In the genomic region with DNA sequence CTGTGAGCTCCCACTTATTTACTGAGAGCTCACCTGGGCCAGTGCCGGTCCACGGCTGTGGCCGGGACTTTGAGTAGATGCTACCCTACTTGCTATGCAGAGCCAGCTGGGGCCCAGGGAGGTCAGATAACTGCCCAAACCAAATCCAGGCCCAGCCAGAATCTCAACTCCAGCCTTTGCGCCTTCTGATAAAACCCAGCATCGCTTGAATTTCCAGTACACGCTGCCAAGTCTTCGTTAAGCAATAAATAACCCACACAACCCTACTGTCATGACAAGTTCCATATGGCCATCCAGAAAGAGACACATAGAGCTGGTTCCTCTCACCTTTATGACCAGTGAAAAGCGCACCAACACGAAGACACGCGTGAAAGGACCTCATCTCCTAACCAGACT, we compare ENCODE assay signal across 9 cellular contexts. TPM values are rescaled to one million over a fixed set of nuclear protein-coding genes. Genes with fewer than 3 reads are reported as not detected.
A peak's percentile ranks its signal among the peaks of the same experiment; 100 is the strongest.
DNase-seq lines count a peak whose midpoint lies in the region; ATAC-seq and TF ChIP-seq lines count a peak whose summit lies in the region.
"Not testable (repeated sequence)": the region's sequence is repeated elsewhere in the genome, so short reads cannot be mapped to it uniquely, and the experiment has no call there.
"Had no signal": no experiment of that assay in that cellular context is flagged by ENCODE, and none has a peak within 500 bp of the region (broad histone marks: within the 10 kb centered on the region; RNA-seq: fewer than 3 reads in every experiment).

No MANE protein-coding gene starts in this region.

- POLR2A ChIA-PET in CD8-positive, alpha-beta T cell (lab: Charles Lee) = not testable (repeated sequence)

- not testable (repeated sequence) for H3K27me3 ChIP-seq in CD8-positive, alpha-beta T cell (ENCODE audit: insufficient read depth, low read length); endodermal cell (ENCODE audit: control insufficient read depth, insufficient read depth, low read length, poor library complexity, severe bottlenecking); right atrium auricular region; ovary

- H3K27ac Mint-ChIP-seq in CD8-positive, alpha-beta T cell = peak overlapping the region; percentile 45
- H3K27ac Mint-ChIP-seq in T-helper 2 cell treated with Interferon-gamma antibody and Interleukin-4, amounts not matched to agents 5 μg/mL and 100 μg/mL, for 36 hours = peak overlapping the region; percentile 60
- not testable (repeated sequence) for H3K27ac Mint-ChIP-seq in endodermal cell

- 91 to 100% methylated on average over 4 to 11 of the region's 11 CpGs for whole genome bisulfite sequencing in endodermal cell (ENCODE audit: insufficient coverage in 1 of 2, insufficient read length in 1 of 2), 2 experiments
- 18 to 25% (median 23%) methylated on average over 11 of the region's 11 CpGs for WGBS in ovary, 3 donors
- WGBS in urinary bladder = 27% methylated on average over 11 of the region's 11 CpGs

- H3K27ac ChIP-seq in CD8-positive, alpha-beta T cell (ENCODE audit: low read depth, low read length); endodermal cell (ENCODE audit: low read depth, low read length): not testable (repeated sequence)
- peak overlapping the region; percentile 70 to 87 for H3K27ac ChIP-seq in right atrium auricular region
- H3K27ac ChIP-seq in ovary = peak overlapping the region; percentile 8 to 28
- peak overlapping the region; percentile 18 for H3K27ac ChIP-seq in urinary bladder (ENCODE audit: low read depth)

- H3K9me3 ChIP-seq in CD8-positive, alpha-beta T cell (ENCODE audit: low read length); endodermal cell (ENCODE audit: control insufficient read depth, low read length); right atrium auricular region; ovary: not testable (repeated sequence)

- not testable (repeated sequence) for TF ChIP-seq EP300 in ovary (IDR thresholded peaks at IDR 0.05)

- not testable (repeated sequence) for TF ChIP-seq CTCF in CD8-positive, alpha-beta T cell (IDR thresholded peaks at IDR 0.05); LNCaP clone FGC (IDR thresholded peaks at IDR 0.05; ENCODE audit: control insufficient read depth, extremely low read depth, insufficient read depth); endodermal cell (conservative IDR thresholded peaks at IDR 0.05); right atrium auricular region (IDR thresholded peaks at IDR 0.05); ovary (IDR thresholded peaks at IDR 0.05)

- not testable (repeated sequence) for H3K4me1 ChIP-seq in CD8-positive, alpha-beta T cell (ENCODE audit: insufficient read depth, low read length); endodermal cell (ENCODE audit: control insufficient read depth, insufficient read depth, low read length); urinary bladder (ENCODE audit: insufficient read depth)
- H3K4me1 ChIP-seq in right atrium auricular region (peaks cover 0 to 41% of the 10 kb centered on the region in 2 donors), ovary (ENCODE audit: insufficient read depth) (peaks cover 14% of the 10 kb centered on the region)

- H3K9me3 Mint-ChIP-seq in CD8-positive, alpha-beta T cell; T-helper 2 cell treated with Interferon-gamma antibody and Interleukin-4, amounts not matched to agents 5 μg/mL and 100 μg/mL, for 36 hours; activated T-cell treated with anti-CD3 and anti-CD28 coated beads, Interleukin-2, amount 50 U/mL, for 4 hours; endodermal cell: not testable (repeated sequence)

- peaks cover 12% of the 10 kb centered on the region for H3K36me3 Mint-ChIP-seq in CD8-positive, alpha-beta T cell
- H3K36me3 Mint-ChIP-seq in T-helper 2 cell treated with Interferon-gamma antibody and Interleukin-4, amounts not matched to agents 5 μg/mL and 100 μg/mL, for 36 hours (ENCODE audit: low read depth) = peaks cover 20% of the 10 kb centered on the region
- H3K36me3 Mint-ChIP-seq in activated T-cell treated with anti-CD3 and anti-CD28 coated beads, Interleukin-2, amount 50 U/mL, for 4 hours (ENCODE audit: insufficient read depth) = peaks cover 21% of the 10 kb centered on the region
- peaks cover 18% of the 10 kb centered on the region for H3K36me3 Mint-ChIP-seq in endodermal cell (ENCODE audit: low read depth)

- not testable (repeated sequence) for ATAC-seq in CD8-positive, alpha-beta T cell; activated T-cell treated with anti-CD3 and anti-CD28 coated beads, Interleukin-2, amount 50 U/mL, for 4 hours

- CTCF ChIA-PET in CD8-positive, alpha-beta T cell (lab: Charles Lee) = not testable (repeated sequence)

- not testable (repeated sequence) for H3K27me3 Mint-ChIP-seq in CD8-positive, alpha-beta T cell (ENCODE audit: low read depth); T-helper 2 cell treated with Interferon-gamma antibody and Interleukin-4, amounts not matched to agents 5 μg/mL and 100 μg/mL, for 36 hours (ENCODE audit: low read depth); activated T-cell treated with anti-CD3 and anti-CD28 coated beads, Interleukin-2, amount 50 U/mL, for 4 hours (ENCODE audit: low read depth)
- H3K27me3 Mint-ChIP-seq in endodermal cell (ENCODE audit: insufficient read depth) = peaks cover 22% of the 10 kb centered on the region

- TF ChIP-seq POLR2A in ovary (IDR thresholded peaks at IDR 0.05) = not testable (repeated sequence)

- not testable (repeated sequence) for DNase-seq in CD8-positive, alpha-beta T cell; T-helper 2 cell treated with Interferon-gamma antibody and Interleukin-4, amounts not matched to agents 5 μg/mL and 100 μg/mL, for 36 hours (ENCODE audit: low spot score); activated T-cell treated with anti-CD3 and anti-CD28 coated beads, Interleukin-2, amount 50 U/mL, for 4 hours; endodermal cell; right atrium auricular region (ENCODE audit: low spot score)
- DNase-seq in LNCaP clone FGC (ENCODE audit: low read depth) = peak; percentile 15
- peak in 3 of 5 donors; percentile 43 to 55 (median 45) for DNase-seq in ovary

- H3K9ac ChIP-seq in endodermal cell (ENCODE audit: extremely low read depth, low read length, poor library complexity, severe bottlenecking) = not testable (repeated sequence)

- intact Hi-C loops in CD8-positive, alpha-beta T cell (cut with DNase I, micrococcal nuclease); ovary (cut with DNase I): not testable (repeated sequence)

- H3K4me3 ChIP-seq in CD8-positive, alpha-beta T cell (ENCODE audit: low read depth, low read length); LNCaP clone FGC (ENCODE audit: low read depth, low read length); endodermal cell (ENCODE audit: low read length); right atrium auricular region; ovary; urinary bladder (ENCODE audit: low read depth, low read length): not testable (repeated sequence)

- peaks cover 33% of the 10 kb centered on the region for H3K4me1 Mint-ChIP-seq in CD8-positive, alpha-beta T cell (ENCODE audit: low read depth)
- peaks cover 24% of the 10 kb centered on the region for H3K4me1 Mint-ChIP-seq in T-helper 2 cell treated with Interferon-gamma antibody and Interleukin-4, amounts not matched to agents 5 μg/mL and 100 μg/mL, for 36 hours (ENCODE audit: low read depth)
- peaks cover 40% of the 10 kb centered on the region for H3K4me1 Mint-ChIP-seq in activated T-cell treated with anti-CD3 and anti-CD28 coated beads, Interleukin-2, amount 50 U/mL, for 4 hours (ENCODE audit: low read depth)
- peaks cover 23% of the 10 kb centered on the region for H3K4me1 Mint-ChIP-seq in endodermal cell

- not testable (repeated sequence) for H3K36me3 ChIP-seq in CD8-positive, alpha-beta T cell (ENCODE audit: insufficient read depth, low read length); endodermal cell (ENCODE audit: control insufficient read depth, insufficient read depth, low read length); right atrium auricular region; ovary; urinary bladder (ENCODE audit: insufficient read depth)

- H3K4me3 Mint-ChIP-seq in CD8-positive, alpha-beta T cell; T-helper 2 cell treated with Interferon-gamma antibody and Interleukin-4, amounts not matched to agents 5 μg/mL and 100 μg/mL, for 36 hours: not testable (repeated sequence)
- peak overlapping the region; percentile 22 for H3K4me3 Mint-ChIP-seq in activated T-cell treated with anti-CD3 and anti-CD28 coated beads, Interleukin-2, amount 50 U/mL, for 4 hours
- H3K4me3 Mint-ChIP-seq in endodermal cell = peak overlapping the region; percentile 10

RNA-seq across cellular contexts. Expression of a gene that starts 55.6 kb away (rescaled TPM):
- 10 to 100 TPM; 36.9 to 38.2 TPM for total RNA-seq in CD8-positive, alpha-beta T cell
- 10 to 100 TPM; 37.5 to 41.0 (median 39.9) TPM for total RNA-seq in activated T-cell treated with anti-CD3 and anti-CD28 coated beads, Interleukin-2, amount 50 U/mL, for 4 hours
- total RNA-seq in endodermal cell = under 1 TPM in 1 of 2 donors, not detected in 1; 0.86 TPM
- 0.28 TPM for polyA plus RNA-seq in endodermal cell (2013, experiment 1 of 2)
- 0.29 TPM for polyA plus RNA-seq in endodermal cell (2013, experiment 2 of 2)
- 1 to 10 TPM; 3.7 to 4.5 TPM for total RNA-seq in right atrium auricular region
- 1 to 10 TPM in 3 of 7 donors, under 1 TPM in 4; 0.60 to 2.3 (median 0.88) TPM for total RNA-seq in ovary
- polyA plus RNA-seq in ovary = 1 to 10 TPM in 1 of 2 donors, under 1 TPM in 1; 0.42 to 5.1 TPM
- total RNA-seq in urinary bladder = 0.85 TPM
- polyA plus RNA-seq in urinary bladder = 1.4 TPM
- total RNA-seq: dermis blood vessel endothelial cell had no signal

Comparison
In these comparisons a context has a peak if more than half of its experiments do, and no peak if none do; other contexts are left out.
1. RNA of a gene that starts 55.6 kb away (total RNA-seq): 37.5 to 41.0 TPM in activated T-cell treated with anti-CD3 and anti-CD28 coated beads, Interleukin-2, amount 50 U/mL, for 4 hours and 36.9 to 38.2 TPM in CD8-positive, alpha-beta T cell; 3.7 to 4.5 TPM in right atrium auricular region, 0.60 to 2.3 TPM in ovary, 0.86 TPM in endodermal cell and 0.85 TPM in urinary bladder (single experiment); every median in the first group is over 4 times any median in the second.